8 cellular contexts compared by ENCODE assay signal in the genomic region with DNA sequence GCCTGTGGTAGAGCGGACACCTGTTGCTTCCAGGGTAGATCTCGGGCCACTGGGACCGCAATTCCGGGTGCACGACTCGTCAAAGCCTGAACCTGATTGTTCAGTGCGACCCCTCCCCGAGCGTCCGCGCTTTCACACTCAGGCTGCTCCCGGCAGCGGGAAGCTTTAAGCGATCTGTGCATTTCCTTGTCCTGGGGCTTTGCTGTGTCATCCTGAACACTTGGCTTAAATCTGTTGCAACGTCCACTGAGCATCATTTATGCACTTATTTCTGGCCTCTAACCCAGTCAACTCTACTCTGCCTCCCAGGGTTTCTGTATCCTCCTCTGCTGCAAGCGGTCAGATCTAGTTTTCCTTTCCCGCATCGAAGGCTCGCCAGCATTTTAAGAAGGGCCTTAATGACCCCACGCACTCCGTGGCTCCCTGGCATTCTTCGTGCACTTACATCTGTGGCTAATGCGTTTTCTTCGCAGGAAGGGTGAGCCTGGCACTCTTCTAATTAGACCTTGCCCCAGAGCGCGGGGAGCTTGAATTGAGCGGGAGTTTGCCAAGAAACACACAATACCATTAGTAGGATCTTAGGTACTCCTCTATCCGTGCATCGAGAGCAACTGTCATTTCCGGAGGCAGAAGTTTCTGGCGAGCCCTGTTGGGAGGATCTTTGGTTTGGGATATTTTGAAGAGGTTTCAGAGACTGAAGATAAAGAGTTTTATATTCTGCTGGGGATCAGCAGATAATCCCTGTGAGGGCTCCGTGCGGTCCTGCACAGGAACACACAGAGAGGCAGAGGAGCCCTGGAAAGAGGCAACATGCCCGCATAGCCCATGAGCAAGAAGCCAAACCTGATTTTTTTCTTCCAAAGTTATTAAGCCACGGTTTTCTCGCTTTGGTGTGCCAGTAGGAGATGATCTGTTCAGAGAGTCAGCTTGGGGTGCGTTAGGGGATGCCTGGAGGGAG. TPM values are rescaled to one million over a fixed set of nuclear protein-coding genes. Genes with fewer than 3 reads are reported as not detected.
DNase-seq lines count a peak whose midpoint lies in the region; ATAC-seq and TF ChIP-seq lines count a peak whose summit lies in the region.

No MANE protein-coding gene starts in this region.

- H3K9me3 ChIP-seq in CD4-positive, CD25-positive, alpha-beta regulatory T cell (ENCODE audit: control insufficient read depth in 2 of 2, low read length in 2 of 2): no peaks in the 10 kb centered on the region
- H3K9me3 ChIP-seq in colonic mucosa: no peaks in the 10 kb centered on the region
- no peaks in the 10 kb centered on the region for H3K9me3 ChIP-seq in lung (ENCODE audit: control insufficient read depth in 2 of 2, insufficient read depth in 1 of 2, low read length in 1 of 2)
- H3K9me3 ChIP-seq in transverse colon: no peaks in the 10 kb centered on the region

- intact Hi-C loops in colonic mucosa (cut with DNase I) (no loop called here), transverse colon (cut with DNase I; ENCODE audit: low total_unique reads) (loop anchor here (10.0 kb wide), 1 partner anchor 124 kb away; no protein-coding TSS in a partner anchor)

- H3K4me3 Mint-ChIP-seq in CD4-positive, CD25-positive, alpha-beta regulatory T cell: peak overlapping the region in 3 of 4 donors; percentile 66 to 82 (median 80)
- peak overlapping the region; percentile 64 to 92 (median 80) for H3K4me3 Mint-ChIP-seq in IgD-negative memory B cell

- H3K27me3 Mint-ChIP-seq in CD4-positive, CD25-positive, alpha-beta regulatory T cell: peaks cover 53% of the 10 kb centered on the region
- peaks cover 30% of the 10 kb centered on the region for H3K27me3 Mint-ChIP-seq in IgD-negative memory B cell

- in situ Hi-C loops in transverse colon (cut with MboI; ENCODE audit: low pct_ligation_motif_present in 1 of 4, low pct_unique_long_range_greater_than_20kb in 1 of 4, low sequenced_read_pairs in 3 of 4): no loop called here

- no peak for TF ChIP-seq POLR2A in transverse colon (IDR thresholded peaks at IDR 0.05)

- H3K27ac Mint-ChIP-seq in CD4-positive, CD25-positive, alpha-beta regulatory T cell: peak overlapping the region in 1 of 3 donors; percentile 85
- no peak overlapping the region for H3K27ac Mint-ChIP-seq in IgD-negative memory B cell

- H3K9ac ChIP-seq in colonic mucosa (ENCODE audit: low read depth in 2 of 2, low read length in 2 of 2): no peak overlapping the region

- peaks cover 27% of the 10 kb centered on the region for H3K27me3 ChIP-seq in CD4-positive, CD25-positive, alpha-beta regulatory T cell (ENCODE audit: control insufficient read depth, insufficient read depth, low read length)
- peaks cover 11% of the 10 kb centered on the region for H3K27me3 ChIP-seq in colonic mucosa
- H3K27me3 ChIP-seq in lung (ENCODE audit: control insufficient read depth, insufficient read depth): no peaks in the 10 kb centered on the region
- H3K27me3 ChIP-seq in transverse colon: peaks cover 32% of the 10 kb centered on the region

- H3K4me1 Mint-ChIP-seq in CD4-positive, CD25-positive, alpha-beta regulatory T cell: peaks cover 0 to 15% (median 12%) of the 10 kb centered on the region in 4 donors
- peaks cover 4 to 11% (median 7%) of the 10 kb centered on the region in 3 donors for H3K4me1 Mint-ChIP-seq in IgD-negative memory B cell

- H3K9me3 Mint-ChIP-seq in CD4-positive, CD25-positive, alpha-beta regulatory T cell: peaks cover 0 to 2% (median 0%) of the 10 kb centered on the region in 7 donors
- H3K9me3 Mint-ChIP-seq in IgD-negative memory B cell: no peaks in the 10 kb centered on the region

- no peaks in the 10 kb centered on the region for H3K36me3 Mint-ChIP-seq in CD4-positive, CD25-positive, alpha-beta regulatory T cell
- H3K36me3 Mint-ChIP-seq in IgD-negative memory B cell: no peaks in the 10 kb centered on the region

- TF ChIP-seq CTCF in colonic mucosa (IDR thresholded peaks at IDR 0.05) (no peak), lung (IDR thresholded peaks at IDR 0.05; ENCODE audit: control extremely low read depth, extremely low read depth) (no peak), transverse colon (IDR thresholded peaks at IDR 0.05) (no peak)

- H3K36me3 ChIP-seq in CD4-positive, CD25-positive, alpha-beta regulatory T cell (ENCODE audit: control insufficient read depth, insufficient read depth, low read length): no peaks in the 10 kb centered on the region
- H3K36me3 ChIP-seq in colonic mucosa (no peaks in the 10 kb centered on the region), lung (ENCODE audit: control insufficient read depth in 2 of 2, insufficient read depth in 2 of 2, low read length in 2 of 2) (no peaks in the 10 kb centered on the region), transverse colon (no peaks in the 10 kb centered on the region)

- no peak for ATAC-seq in CD4-positive, CD25-positive, alpha-beta regulatory T cell (ENCODE audit: low read depth in 2 of 2)
- ATAC-seq in lung (ENCODE audit: insufficient read depth, low FRiP score) (peak; percentile 27), HG03135 (IDR thresholded peaks at IDR 0.05; ENCODE audit: unreplicated experiment) (no peak)

- DNase-seq in CD4-positive, CD25-positive, alpha-beta regulatory T cell: no peak
- no peak for DNase-seq in colonic mucosa
- DNase-seq in lung (ENCODE audit: low spot score): no peak
- DNase-seq in transverse colon: no peak
- DNase-seq in activated gamma-delta T cell treated with Interleukin-2 at 50 U/mL for 16 hours: no peak
- DNase-seq in NCI-H2171 (lab: John Stamatoyannopoulos, UW): no peak

- H3K4me3 ChIP-seq in CD4-positive, CD25-positive, alpha-beta regulatory T cell (ENCODE audit: low read depth, low read length): peak overlapping the region; percentile 11
- peak overlapping the region; percentile 47 for H3K4me3 ChIP-seq in colonic mucosa
- H3K4me3 ChIP-seq in lung: peak overlapping the region; percentile 22
- peak overlapping the region; percentile 41 to 76 (median 51) for H3K4me3 ChIP-seq in transverse colon

- H3K27ac ChIP-seq in CD4-positive, CD25-positive, alpha-beta regulatory T cell (ENCODE audit: insufficient read depth, low read length, poor library complexity, severe bottlenecking): no peak overlapping the region
- H3K27ac ChIP-seq in colonic mucosa: no peak overlapping the region
- no peak overlapping the region for H3K27ac ChIP-seq in lung (ENCODE audit: low read depth in 1 of 2, low read length in 1 of 2)
- H3K27ac ChIP-seq in transverse colon: no peak overlapping the region

- WGBS in lung, 2 donors: 19 to 22% methylated on average over 37 of the region's 37 CpGs
- 32 to 58% methylated on average over 11 to 37 of the region's 37 CpGs for WGBS in transverse colon (ENCODE audit: low coverage in 1 of 2), 2 donors

- no peak for TF ChIP-seq EP300 in transverse colon (IDR thresholded peaks at IDR 0.05; ENCODE audit: low read depth)

- peaks cover 16% of the 10 kb centered on the region for H3K4me1 ChIP-seq in CD4-positive, CD25-positive, alpha-beta regulatory T cell (ENCODE audit: control insufficient read depth, insufficient read depth, low read length, poor library complexity, severe bottlenecking)
- no peaks in the 10 kb centered on the region for H3K4me1 ChIP-seq in colonic mucosa
- peaks cover 0 to 4% of the 10 kb centered on the region in 2 donors for H3K4me1 ChIP-seq in lung (ENCODE audit: control insufficient read depth in 2 of 2, insufficient read depth in 2 of 2, low read length in 2 of 2)
- H3K4me1 ChIP-seq in transverse colon: peaks cover 0 to 18% (median 15%) of the 10 kb centered on the region in 4 donors

RNA-seq across cellular contexts. Expression of gene DDIT4L, which starts 0.7 kb away (rescaled TPM):
- not detected for total RNA-seq in CD4-positive, CD25-positive, alpha-beta regulatory T cell
- polyA plus RNA-seq in CD4-positive, CD25-positive, alpha-beta regulatory T cell: not detected
- polyA plus RNA-seq in IgD-negative memory B cell (not detected), lung (under 1 TPM; 0.47 to 0.89 TPM)
- total RNA-seq in colonic mucosa (under 1 TPM in 1 of 2 donors, not detected in 1; 0.72 TPM), lung (1 to 10 TPM; 1.3 to 3.0 TPM), transverse colon (1 to 10 TPM in 1 of 4 donors, under 1 TPM in 1, not detected in 2; 0.79 to 2.0 TPM)
